In genomic region chr13:67841071-67841470, GRCh38 we compare ENCODE assay signal across 22 cellular contexts.
DNase-seq lines count a peak whose midpoint lies in the region; ATAC-seq, FAIRE-seq and TF ChIP-seq lines count a peak whose summit lies in the region.
"Had no signal": no experiment of that assay in that cellular context is flagged by ENCODE, and none has a peak within 500 bp of the region (broad histone marks: within the 10 kb centered on the region; RNA-seq: fewer than 3 reads in every experiment).

No MANE protein-coding gene starts in this region.

- DNase-seq in OCI-M1 (lab: John Stamatoyannopoulos, UW) (peak; percentile 5), iPS-NIHi11 (ENCODE audit: low spot score) (peak; percentile 17), NCI-H2196 treated with DMSO at 0.1 percent for 48 hours (lab: John Stamatoyannopoulos, UW; ENCODE audit: unreplicated experiment) (no peak), inferior parietal cortex (ENCODE audit: extremely low spot score) (no peak), RCC 7860 (ENCODE audit: low spot score) (no peak)
- DNase-seq: activated CD4-positive, alpha-beta T cell treated with anti-CD3 and anti-CD28 coated beads for 1 hour; CD4-positive, alpha-beta memory T cell; effector memory CD4-positive, alpha-beta T cell; glutamatergic neuron; GOT3; immature natural killer cell; IMR-90; MV-4-11; NCI-H2081; NCI-H524; Peyer's patch; SK-N-SH; spleen had no signal

- H3K4me3 ChIP-seq in HEK293 (ENCODE audit: low read depth, low read length), result no peak overlapping the region
- H3K4me3 ChIP-seq: Peyer's patch, spleen, vagina had no signal

- H3K27ac ChIP-seq in C4-2B (no peak overlapping the region), HEK293 (ENCODE audit: extremely low read depth, low read depth, low read length) (no peak overlapping the region)
- H3K27ac ChIP-seq: Peyer's patch, spleen, vagina had no signal

- no peaks in the 10 kb centered on the region for H3K36me3 ChIP-seq in HEK293 (ENCODE audit: control insufficient read depth in 2 of 2, insufficient read depth in 1 of 2, low read length in 2 of 2)
- H3K36me3 ChIP-seq: Peyer's patch, spleen, vagina had no signal

- FAIRE-seq in RCC 7860 (lab: Jason Lieb, UNC), result no peak

- H3K9me3 ChIP-seq in HEK293 (ENCODE audit: control insufficient read depth, insufficient read depth, low read depth, low read length), result no peaks in the 10 kb centered on the region
- H3K9me3 ChIP-seq: SK-N-SH, vagina had no signal

- TF ChIP-seq CTCF in C4-2B (conservative IDR thresholded peaks at IDR 0.05), result 0 out of 2 replicates have a peak, but pooled peaks have one; percentile 9
- no peak for TF ChIP-seq CTCF in HEK293 (tag by site-specific recombination; IDR thresholded peaks at IDR 0.05)

- ATAC-seq in GM21447 (IDR thresholded peaks at IDR 0.05; ENCODE audit: unreplicated experiment), result no peak

- CTCF ChIA-PET in HEK293 (lab: Yijun Ruan, JAX), result interaction anchor here (0.6 kb wide), 2 partner anchors 11 to 311 kb away, joined by 3 to 5 read pairs; no protein-coding TSS in a partner anchor

- POLR2A ChIA-PET in HEK293 (lab: Yijun Ruan, JAX), result no interaction called here

- H3K4me1 ChIP-seq in HEK293 (ENCODE audit: control insufficient read depth, insufficient read depth, low read length), result no peaks in the 10 kb centered on the region
- H3K4me1 ChIP-seq: Peyer's patch, spleen, vagina had no signal

TF ChIP-seq in HEK293, 187 proteins besides CTCF, POLR2A, EP300 and RAD21:
- TF ChIP-seq ZNF747 (tag by site-specific recombination; IDR thresholded peaks at IDR 0.05) (no peak), ELK4 (IDR thresholded peaks at IDR 0.05; ENCODE audit: borderline replicate concordance, low read depth, low read length) (no peak), KLF9 (tag by site-specific recombination; IDR thresholded peaks at IDR 0.05; ENCODE audit: low read depth) (no peak), ZNF423 (tag by site-specific recombination; IDR thresholded peaks at IDR 0.05) (no peak), OVOL3 (tag by site-specific recombination; IDR thresholded peaks at IDR 0.05) (no peak), ZNF600 (tag by site-specific recombination; IDR thresholded peaks at IDR 0.05) (no peak), ZNF449 (tag by site-specific recombination; IDR thresholded peaks at IDR 0.05) (peak; percentile 44; the same call in 1 of the 2 replicates), ZNF529 (tag by site-specific recombination; IDR thresholded peaks at IDR 0.05; ENCODE audit: insufficient replicate concordance) (no peak)

Comparison
In these comparisons a context has a peak if more than half of its experiments do, and no peak if none do; other contexts are left out.
1. DNase-seq: peak in OCI-M1 (single experiment) and iPS-NIHi11 (single experiment); none in NCI-H2196 treated with DMSO at 0.1 percent for 48 hours (single experiment), inferior parietal cortex (single experiment) and RCC 7860 (single experiment).